In the genomic region with DNA sequence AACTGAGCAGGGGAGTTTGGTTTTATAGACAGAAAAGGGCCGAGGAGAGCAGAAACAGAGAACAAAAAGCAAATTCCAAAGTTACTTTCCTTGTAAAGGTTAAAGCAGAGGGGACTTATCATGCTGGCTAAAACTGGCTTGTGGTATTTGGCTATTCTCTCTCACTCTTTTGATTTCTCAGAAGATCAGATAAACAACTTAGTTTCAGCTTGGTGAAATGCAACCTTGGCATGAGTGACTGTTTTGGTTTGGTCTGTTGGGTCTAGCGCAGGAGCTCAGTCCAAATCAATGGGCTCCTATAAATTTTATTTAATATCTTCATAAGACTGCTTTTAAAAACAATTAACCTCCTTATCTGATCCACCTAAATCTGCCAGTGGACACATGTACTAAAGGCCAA, we compare ENCODE assay signal across 34 cellular contexts. TPM values are rescaled to one million over a fixed set of nuclear protein-coding genes. Genes with fewer than 3 reads are reported as not detected.
"Had no signal": no experiment of that assay in that cellular context is flagged by ENCODE, and none has a peak within 500 bp of the region (broad histone marks: within the 10 kb centered on the region; RNA-seq: fewer than 3 reads in every experiment).

No MANE protein-coding gene starts in this region.

- H3K27ac ChIP-seq: ascending aorta, body of pancreas, breast epithelium, SJCRH30, SK-N-MC had no signal

- H3K4me1 ChIP-seq: ascending aorta, body of pancreas, breast epithelium, SJCRH30 had no signal

- H3K27me3 ChIP-seq: ascending aorta, body of pancreas, MG63 had no signal

- DNase-seq: activated CD4-positive, alpha-beta T cell treated with anti-CD3 and anti-CD28 coated beads for 36 hours; activated CD4-positive, alpha-beta T cell treated with anti-CD3 and anti-CD28 coated beads, Interleukin-2, amount 10 ng/mL, durations not matched to agents 7 days and 5 days; activated CD4-positive, alpha-beta T cell treated with anti-CD3 and anti-CD28 coated beads, Interleukin-2, amount 50 U/mL, for 48 hours; activated CD8-positive, alpha-beta T cell treated with anti-CD3 and anti-CD28 coated beads, Interleukin-2, amount 10 ng/mL, durations not matched to agents 7 days and 5 days; activated gamma-delta T cell; activated naive CD4-positive, alpha-beta T cell treated with Interleukin-2 at 50 U/mL for 16 hours; activated naive CD8-positive, alpha-beta T cell treated with anti-CD3 and anti-CD28 coated beads, Interleukin-2, amount 10 ng/mL, durations not matched to agents 7 days and 5 days; activated T-cell treated with anti-CD3 and anti-CD28 coated beads, Interleukin-2, amount 50 U/mL, for 24 hours; amygdala; body of pancreas; Kasumi-1; KG1; MG63; NCI-H1048; NCI-H1105 treated with DMSO at 0.1 percent for 48 hours; NCI-H1436; NCI-H1694; NCI-H1930; NCI-H2081 treated with DMSO at 0.1 percent for 48 hours; NCI-H226; NCI-H446 treated with DMSO at 0.1 percent for 48 hours; NCI-H524; SHP77; SJCRH30; T1000 had no signal

- ATAC-seq: activated CD4-positive, alpha-beta T cell treated with anti-CD3 and anti-CD28 coated beads for 36 hours; activated CD4-positive, CD25-positive, alpha-beta regulatory T cell treated with anti-CD3 and anti-CD28 coated beads, Interleukin-2, amount 50 U/mL, for 24 hours; activated CD8-positive, alpha-beta T cell treated with anti-CD3 and anti-CD28 coated beads, Interleukin-2, amount 10 ng/mL, durations not matched to agents 7 days and 5 days; body of pancreas; Panc1 had no signal

- H3K9me3 ChIP-seq: ascending aorta, body of pancreas, breast epithelium, MG63, SJCRH30 had no signal

- H3K36me3 ChIP-seq: ascending aorta, breast epithelium, MG63, SJCRH30 had no signal

- H3K4me3 ChIP-seq: ascending aorta, body of pancreas, breast epithelium, MG63, SJCRH30, SK-N-MC had no signal

RNA-seq across cellular contexts. Expression of a gene that starts 47.3 kb away (rescaled TPM):
- total RNA-seq: activated CD4-positive, alpha-beta T cell treated with anti-CD3 and anti-CD28 coated beads for 36 hours; activated CD4-positive, alpha-beta T cell treated with anti-CD3 and anti-CD28 coated beads, Interleukin-2, amount 10 ng/mL, durations not matched to agents 7 days and 5 days; activated CD8-positive, alpha-beta T cell treated with anti-CD3 and anti-CD28 coated beads, Interleukin-2, amount 10 ng/mL, durations not matched to agents 7 days and 5 days; activated naive CD8-positive, alpha-beta T cell treated with anti-CD3 and anti-CD28 coated beads, Interleukin-2, amount 10 ng/mL, durations not matched to agents 7 days and 5 days; activated T-helper 2 cell treated with anti-CD3 and anti-CD28 coated beads, Interferon-gamma antibody, Interleukin-2, Interleukin-4, amounts not matched to agents 10 μg/mL and 5 μg/mL and 100 μg/mL, durations not matched to agents 14 hours and 24 hours and 36 hours; body of pancreas; RPMI7951; SJCRH30; T-helper 1 cell treated with Interleukin-12 subunit alpha and Interleukin-12 subunit beta and Interleukin-4 antibody, amounts not matched to agents 30 ng/mL and 1 ng/mL, for 36 hours; T-helper 2 cell treated with Interferon-gamma antibody and Interleukin-4, amounts not matched to agents 100 ng/mL and 5 ng/mL, for 36 hours had no signal
